Comparison of ENCODE assay signal across 27 cellular contexts in the genomic region with DNA sequence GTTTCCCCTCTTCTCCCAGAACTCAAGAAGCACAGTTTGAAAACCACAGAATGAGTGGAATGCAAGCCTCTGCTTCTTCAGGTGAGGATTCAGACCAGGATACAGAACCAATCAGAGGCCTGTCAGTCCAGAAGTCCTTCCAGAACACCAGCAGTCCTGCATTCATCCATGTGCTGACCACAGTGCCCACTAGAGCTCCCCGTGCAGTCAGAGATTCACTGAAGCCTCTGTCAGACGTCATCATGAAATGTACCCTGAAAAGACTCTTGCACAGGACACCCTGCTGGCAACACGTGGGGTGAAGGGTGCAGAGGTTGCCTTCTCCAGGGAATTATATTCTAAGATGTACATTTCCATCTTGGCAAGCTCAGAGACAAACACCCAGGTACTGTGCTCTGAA.
A peak's percentile ranks its signal among the peaks of the same experiment; 100 is the strongest.
DNase-seq lines count a peak whose midpoint lies in the region; ATAC-seq and FAIRE-seq lines count a peak whose summit lies in the region.
"Had no signal": no experiment of that assay in that cellular context is flagged by ENCODE, and none has a peak within 500 bp of the region (broad histone marks: within the 10 kb centered on the region; RNA-seq: fewer than 3 reads in every experiment).

No MANE protein-coding gene starts in this region.

- H3K4me1 ChIP-seq in Karpas-422 (ENCODE audit: low read length), result peaks cover 31% of the 10 kb centered on the region
- H3K4me1 ChIP-seq: body of pancreas, Peyer's patch, stomach, tibial artery had no signal

- H3K9me2 ChIP-seq in Karpas-422 (replicated peaks; ENCODE audit: insufficient read depth, low read length), result no peaks in the 10 kb centered on the region

- no peaks in the 10 kb centered on the region for H3K9me3 Mint-ChIP-seq in activated naive CD8-positive, alpha-beta T cell treated with anti-CD3 and anti-CD28 coated beads for 36 hours

- peak overlapping the region; percentile 5 for H3K4me2 ChIP-seq in Karpas-422 (ENCODE audit: low read depth, low read length, poor library complexity, severe bottlenecking)

- H3K4me1 Mint-ChIP-seq in activated naive CD8-positive, alpha-beta T cell treated with anti-CD3 and anti-CD28 coated beads for 36 hours, result no peaks in the 10 kb centered on the region
- H3K4me1 Mint-ChIP-seq: activated CD4-positive, alpha-beta T cell treated with anti-CD3 and anti-CD28 coated beads, Interleukin-2, amount 10 ng/mL, durations not matched to agents 24 days and 14 days; natural killer cell had no signal

- peak overlapping the region; percentile 11; the same call in 1 of the 2 replicates for H3K9ac ChIP-seq in Karpas-422 (ENCODE audit: low read length)
- H3K9ac ChIP-seq: GM23248 had no signal

- H2AFZ ChIP-seq in Karpas-422 (ENCODE audit: low read length), result peak overlapping the region; percentile 32; the same call in 1 of the 2 replicates
- H2AFZ ChIP-seq: GM23248 had no signal

- H3K27ac Mint-ChIP-seq in activated naive CD8-positive, alpha-beta T cell treated with anti-CD3 and anti-CD28 coated beads for 36 hours, result no peak overlapping the region
- H3K27ac Mint-ChIP-seq: activated CD4-positive, alpha-beta T cell treated with anti-CD3 and anti-CD28 coated beads, Interleukin-2, amount 10 ng/mL, durations not matched to agents 24 days and 14 days; natural killer cell had no signal

- peaks cover 3% of the 10 kb centered on the region for H3K27me3 Mint-ChIP-seq in activated naive CD8-positive, alpha-beta T cell treated with anti-CD3 and anti-CD28 coated beads for 36 hours

- H3K4me3 ChIP-seq in GM08714 (ENCODE audit: low read length) (peak overlapping the region; percentile 32; the same call in 1 of the 2 replicates), Karpas-422 (ENCODE audit: low read length) (no peak overlapping the region)
- H3K4me3 ChIP-seq: body of pancreas, GM23248, Peyer's patch, stomach, tibial artery had no signal

- DNase-seq in GM19239 (ENCODE audit: insufficient read length, low spot score) (no peak), Karpas-422 (peak; percentile 57), NCI-H128 (lab: John Stamatoyannopoulos, UW; ENCODE audit: unreplicated experiment) (no peak), SHP77 treated with DMSO at 0.1 percent for 48 hours (lab: John Stamatoyannopoulos, UW) (no peak), NCI-H82 (lab: John Stamatoyannopoulos, UW) (no peak)
- no peak for DNase-seq in activated naive CD8-positive, alpha-beta T cell treated with anti-CD3 and anti-CD28 coated beads for 36 hours
- DNase-seq: activated CD4-positive, alpha-beta T cell treated with anti-CD3 and anti-CD28 coated beads, Interleukin-2, amount 10 ng/mL, durations not matched to agents 24 days and 14 days; activated T-cell treated with anti-CD3 and anti-CD28 coated beads, Interleukin-2, amount 50 U/mL, for 4 hours; body of pancreas; Calu3; DND-41; GM23248; kidney; midbrain; natural killer cell; NCI-H1694 treated with DMSO at 0.1 percent for 48 hours; NCI-H2171; NCI-H524; Peyer's patch; SIG-M5; stomach; T1000; tibial artery; WERI-Rb-1 had no signal

- FAIRE-seq in GM19239 (lab: Jason Lieb, UNC), result peak; percentile 92
- FAIRE-seq: kidney had no signal

- no peaks in the 10 kb centered on the region for H3K9me3 ChIP-seq in Karpas-422 (ENCODE audit: low read length)
- H3K9me3 ChIP-seq: body of pancreas, Peyer's patch, stomach, tibial artery had no signal

- no peak overlapping the region for H3K4me3 Mint-ChIP-seq in activated naive CD8-positive, alpha-beta T cell treated with anti-CD3 and anti-CD28 coated beads for 36 hours
- H3K4me3 Mint-ChIP-seq: activated CD4-positive, alpha-beta T cell treated with anti-CD3 and anti-CD28 coated beads, Interleukin-2, amount 10 ng/mL, durations not matched to agents 24 days and 14 days; activated T-cell treated with anti-CD3 and anti-CD28 coated beads, Interleukin-2, amount 50 U/mL, for 4 hours; natural killer cell had no signal

- H3K79me2 ChIP-seq in Karpas-422 (ENCODE audit: low read length), result no peaks in the 10 kb centered on the region

- no peaks in the 10 kb centered on the region for H3K27me3 ChIP-seq in Karpas-422 (ENCODE audit: low read length)
- H3K27me3 ChIP-seq: body of pancreas, Peyer's patch, stomach, tibial artery had no signal

- no peaks in the 10 kb centered on the region for H3K36me3 ChIP-seq in Karpas-422 (ENCODE audit: insufficient read depth, low read length)
- H3K36me3 ChIP-seq: Peyer's patch, stomach, tibial artery, WERI-Rb-1 had no signal

- ATAC-seq in HG02798 (IDR thresholded peaks at IDR 0.05; ENCODE audit: poor library complexity, unreplicated experiment), result peak; percentile 17
- ATAC-seq: activated T-cell treated with anti-CD3 and anti-CD28 coated beads, Interleukin-2, amount 50 U/mL, for 4 hours; body of pancreas; natural killer cell had no signal

- no peaks in the 10 kb centered on the region for H3K36me3 Mint-ChIP-seq in activated naive CD8-positive, alpha-beta T cell treated with anti-CD3 and anti-CD28 coated beads for 36 hours
- H3K36me3 Mint-ChIP-seq: natural killer cell had no signal

- no peak overlapping the region for H3K27ac ChIP-seq in Karpas-422 (ENCODE audit: low read length)
- H3K27ac ChIP-seq: body of pancreas, GM23248, HL-60, Peyer's patch, stomach, tibial artery, WERI-Rb-1 had no signal

- no peaks in the 10 kb centered on the region for H4K20me1 ChIP-seq in Karpas-422 (ENCODE audit: insufficient read depth, low read depth, low read length)
